Comparison of ENCODE assay signal across 9 cellular contexts in the genomic region with DNA sequence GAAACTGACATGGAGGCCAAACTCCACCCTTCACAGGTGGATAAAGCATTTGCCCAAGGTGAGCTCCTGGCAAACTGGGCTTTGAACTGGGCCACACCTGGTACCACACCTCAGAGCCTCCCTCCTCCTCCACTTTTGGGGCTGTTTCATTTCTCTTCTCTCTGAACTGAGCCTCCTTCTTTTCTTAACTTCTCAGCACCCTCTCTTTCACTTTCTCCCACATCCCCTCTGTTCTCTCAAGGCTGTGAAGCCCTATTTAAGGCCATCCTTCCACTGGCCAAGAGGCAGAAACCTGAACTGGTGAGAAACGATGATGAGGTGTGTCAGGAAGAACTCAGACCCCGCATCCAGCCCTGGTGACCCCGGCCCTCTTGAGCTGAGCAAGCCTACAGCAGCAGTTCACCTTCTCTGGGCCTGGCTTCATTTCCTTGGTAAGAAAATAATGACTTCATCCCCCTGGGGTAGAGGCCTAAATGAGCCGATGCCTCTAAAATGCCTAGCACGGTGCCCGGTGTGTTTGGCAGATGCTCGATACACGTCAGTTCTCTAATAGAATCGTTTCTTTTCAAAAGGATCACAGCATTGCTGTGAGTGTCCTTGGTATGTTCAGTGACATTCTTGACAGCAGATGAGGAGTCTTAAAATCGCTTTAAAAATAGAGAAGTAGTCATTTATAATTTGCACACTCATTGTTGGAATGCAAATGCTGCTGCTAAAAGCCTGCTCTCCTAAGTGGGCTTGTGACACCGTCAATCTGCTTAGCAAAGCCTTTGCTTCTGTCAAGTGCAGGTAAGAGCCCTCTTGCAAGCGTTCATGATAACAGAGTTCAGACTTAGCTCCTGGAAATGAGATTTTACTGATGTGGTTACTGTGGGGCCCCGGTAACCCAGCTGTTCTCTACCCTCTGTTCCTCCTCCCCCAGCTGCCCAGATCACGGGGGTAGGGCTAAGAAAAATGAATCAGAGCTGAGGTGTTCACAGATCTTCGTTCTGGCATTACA.
DNase-seq lines count a peak whose midpoint lies in the region; ATAC-seq and TF ChIP-seq lines count a peak whose summit lies in the region.
"Had no signal": no experiment of that assay in that cellular context is flagged by ENCODE, and none has a peak within 500 bp of the region (broad histone marks: within the 10 kb centered on the region; RNA-seq: fewer than 3 reads in every experiment).

No MANE protein-coding gene starts in this region.

- ATAC-seq in GM19395 (IDR thresholded peaks at IDR 0.05; ENCODE audit: unreplicated experiment) (peak; percentile 70), GM21717 (IDR thresholded peaks at IDR 0.05; ENCODE audit: unreplicated experiment) (no peak)

- no peak overlapping the region for H3K4me3 ChIP-seq in foreskin fibroblast (ENCODE audit: low read depth in 1 of 2, low read length in 2 of 2)
- H3K4me3 ChIP-seq: esophagus squamous epithelium had no signal

- peak; percentile 11 for DNase-seq in SW480 (ENCODE audit: low spot score)
- peak; percentile 65 for DNase-seq in activated naive CD4-positive, alpha-beta T cell treated with anti-CD3 and anti-CD28 coated beads, Interleukin-2, amount 50 U/mL, for 16 hours
- peak; percentile 22 to 55 (median 39) for DNase-seq in stimulated activated CD4-positive, alpha-beta T cell treated with anti-CD3 and anti-CD28 coated beads, TNF-alpha, amount 100 ng/mL, for 24 hours (ENCODE audit: low read depth in 3 of 3)
- DNase-seq in NCI-H128 (lab: John Stamatoyannopoulos, UW; ENCODE audit: unreplicated experiment), result no peak
- no peak for DNase-seq in foreskin fibroblast
- no peak for DNase-seq in middle frontal gyrus (ENCODE audit: extremely low spot score, low spot score)
- DNase-seq: esophagus squamous epithelium had no signal

- TF ChIP-seq CTCF in foreskin fibroblast (IDR thresholded peaks at IDR 0.05; ENCODE audit: low read depth, low read length), result no peak

Comparison
In these comparisons a context has a peak if more than half of its experiments do, and no peak if none do; other contexts are left out.
1. DNase-seq: peak in SW480 (single experiment), activated naive CD4-positive, alpha-beta T cell treated with anti-CD3 and anti-CD28 coated beads, Interleukin-2, amount 50 U/mL, for 16 hours (single experiment) and stimulated activated CD4-positive, alpha-beta T cell treated with anti-CD3 and anti-CD28 coated beads, TNF-alpha, amount 100 ng/mL, for 24 hours (3 of 3); none in NCI-H128 (single experiment), foreskin fibroblast (0 of 2) and middle frontal gyrus (single experiment).